Comparison of ENCODE assay signal across 14 cellular contexts in genomic region chr5:151739395-151739794, GRCh38. TPM values are rescaled to one million over a fixed set of nuclear protein-coding genes. Genes with fewer than 3 reads are reported as not detected.
A peak's percentile ranks its signal among the peaks of the same experiment; 100 is the strongest.
DNase-seq lines count a peak whose midpoint lies in the region; ATAC-seq and TF ChIP-seq lines count a peak whose summit lies in the region.
"Had no signal": no experiment of that assay in that cellular context is flagged by ENCODE, and none has a peak within 500 bp of the region (broad histone marks: within the 10 kb centered on the region; RNA-seq: fewer than 3 reads in every experiment).

No MANE protein-coding gene starts in this region.

- H3K27me3 ChIP-seq in SK-N-SH (ENCODE audit: insufficient read depth): no peaks in the 10 kb centered on the region
- no peaks in the 10 kb centered on the region for H3K27me3 ChIP-seq in trophoblast cell (ENCODE audit: insufficient read depth, low read length)
- H3K27me3 ChIP-seq in A673 (replicated peaks; ENCODE audit: insufficient read depth, low read depth, low read length, poor library complexity): no peaks in the 10 kb centered on the region

- no peak for TF ChIP-seq RAD21 in SK-N-SH (IDR thresholded peaks at IDR 0.05; ENCODE audit: low read length)

- no peak overlapping the region for H3K23ac ChIP-seq in trophoblast cell (ENCODE audit: low read length)

- H3K4me1 ChIP-seq in SK-N-SH (ENCODE audit: control insufficient read depth in 1 of 2, insufficient read depth in 2 of 2, low read depth in 1 of 2, low read length in 1 of 2): peaks cover 16 to 32% of the 10 kb centered on the region in 2 experiments; a peak in 3 of 4 replicates
- H3K4me1 ChIP-seq in trophoblast cell (ENCODE audit: control insufficient read depth in 1 of 2, insufficient read depth in 2 of 2, low read length in 2 of 2): peaks cover 14 to 16% of the 10 kb centered on the region in 2 experiments
- peaks cover 14% of the 10 kb centered on the region for H3K4me1 ChIP-seq in A673 (ENCODE audit: insufficient read depth, low read length, poor library complexity, severe bottlenecking)

- peak overlapping the region; percentile 87 to 100 for H3K27ac ChIP-seq in SK-N-SH (ENCODE audit: low read depth in 2 of 2, low read length in 1 of 2)
- H3K27ac ChIP-seq in trophoblast cell (ENCODE audit: low read depth, low read length): peak overlapping the region; percentile 88
- no peak overlapping the region for H3K27ac ChIP-seq in A673 (ENCODE audit: low read depth, low read length, poor library complexity, severe bottlenecking)

- H3K9me3 ChIP-seq in SK-N-SH (no peaks in the 10 kb centered on the region), trophoblast cell (ENCODE audit: insufficient read depth, low read depth, low read length) (no peaks in the 10 kb centered on the region), A673 (ENCODE audit: low read depth, low read length, poor library complexity, severe bottlenecking) (no peaks in the 10 kb centered on the region)

- ATAC-seq in GM18519 (IDR thresholded peaks at IDR 0.05; ENCODE audit: low FRiP score, unreplicated experiment): no peak

- peaks cover 56% of the 10 kb centered on the region for H3F3A ChIP-seq in SK-N-SH (replicated peaks; ENCODE audit: insufficient read depth)

- H2AFZ ChIP-seq in SK-N-SH (ENCODE audit: low read depth): no peak overlapping the region
- no peak overlapping the region for H2AFZ ChIP-seq in trophoblast cell (ENCODE audit: insufficient read depth, low read length, poor library complexity)

- peak overlapping the region; percentile 72 for H3K4me2 ChIP-seq in SK-N-SH
- no peak overlapping the region for H3K4me2 ChIP-seq in trophoblast cell (ENCODE audit: low read length)

- no peaks in the 10 kb centered on the region for H4K20me1 ChIP-seq in SK-N-SH (ENCODE audit: insufficient read depth)

- H2BK120ac ChIP-seq in trophoblast cell (ENCODE audit: insufficient read depth, low read length, poor library complexity): peak overlapping the region; percentile 65

- no peak for TF ChIP-seq EP300 in SK-N-SH (IDR thresholded peaks at IDR 0.05; ENCODE audit: borderline replicate concordance in 1 of 2, low read depth in 1 of 2, low read length in 1 of 2)

- BruUV-seq in A673 (replicated peaks; lab: Mats Ljungman, UMichigan): no TSS peak

- H3K36me3 ChIP-seq in SK-N-SH (replicated peaks in 1 of 2; ENCODE audit: control insufficient read depth in 1 of 2, insufficient read depth in 2 of 2, low read length in 1 of 2) (peaks cover 3 to 11% of the 10 kb centered on the region in 2 experiments), trophoblast cell (ENCODE audit: control insufficient read depth in 1 of 2, insufficient read depth in 2 of 2, low read length in 2 of 2) (peaks cover 0 to 3% of the 10 kb centered on the region in 2 experiments), A673 (ENCODE audit: insufficient read depth, low read length, poor library complexity, severe bottlenecking) (peaks cover 3% of the 10 kb centered on the region)

- H3K9me2 ChIP-seq in SK-N-SH: no peaks in the 10 kb centered on the region

- H2BK12ac ChIP-seq in trophoblast cell (ENCODE audit: low read length): peak overlapping the region; percentile 53

- WGBS in SK-N-SH (ENCODE audit: low lambda C conversion rate): 88% methylated on average over 1 of the region's 2 CpGs
- WGBS in trophoblast cell (ENCODE audit: extremely low coverage, insufficient coverage, insufficient read length): no CpG with 5 or more reads among the region's 2 CpGs

- intact Hi-C loops in A673 (cut with micrococcal nuclease; ENCODE audit: unreplicated experiment): no loop called here

- POLR2A ChIA-PET in SK-N-SH (lab: Yijun Ruan, JAX): interaction anchor here (0.7 to 1.0 kb wide), 3 partner anchors 45 to 79 kb away, joined by 3 to 4 read pairs (median 4); no protein-coding TSS in a partner anchor
- POLR2A ChIA-PET in A673 (lab: Charles Lee; ENCODE audit: low non-redundant PET): no interaction called here

- no peak overlapping the region for H3K18ac ChIP-seq in trophoblast cell (ENCODE audit: low read length)

- H3K4ac ChIP-seq in trophoblast cell (ENCODE audit: low read depth, low read length): peak overlapping the region; percentile 5

- H4K8ac ChIP-seq in trophoblast cell (ENCODE audit: low read depth, low read length): no peak overlapping the region

- peak overlapping the region; percentile 25 for H2AK5ac ChIP-seq in trophoblast cell (ENCODE audit: low read length)

- no peak overlapping the region for H3K14ac ChIP-seq in trophoblast cell (ENCODE audit: low read length)

- CTCF ChIA-PET in SK-N-SH (lab: Yijun Ruan, JAX) (interaction anchor here (0.7 to 17.0 kb wide), 24 partner anchors 8 to 355 kb away, joined by 3 to 375 read pairs (median 8); partner anchors contain the start of genes ATOX1, G3BP1 and SLC36A1), A673 (lab: Charles Lee) (interaction anchor here (2.3 to 3.3 kb wide), 2 partner anchors 81 to 87 kb away, joined by 12 to 42 read pairs; no protein-coding TSS in a partner anchor)

- H3K79me1 ChIP-seq in trophoblast cell (ENCODE audit: low read length): peaks cover 12% of the 10 kb centered on the region

- H3K9ac ChIP-seq in SK-N-SH (peak overlapping the region; percentile 82), trophoblast cell (ENCODE audit: low read length) (no peak overlapping the region)

- H3K79me2 ChIP-seq in SK-N-SH (ENCODE audit: insufficient read depth) (peaks cover 5% of the 10 kb centered on the region), trophoblast cell (ENCODE audit: control insufficient read depth, insufficient read depth, low read length, poor library complexity) (no peaks in the 10 kb centered on the region)

- TF ChIP-seq CTCF in AG09309 (IDR thresholded peaks at IDR 0.05; ENCODE audit: control insufficient read depth, insufficient read depth, low read depth, low read length, missing control alignments) (peak; percentile 16), SK-N-SH (IDR thresholded peaks at IDR 0.05) (peak; percentile 27), fibroblast of mammary gland (conservative IDR thresholded peaks at IDR 0.05; ENCODE audit: control insufficient read depth, insufficient read depth, low read depth, low read length) (peak; percentile 1), A673 (conservative IDR thresholded peaks at IDR 0.05; ENCODE audit: low read depth, low read length) (no peak)

- no peak overlapping the region for H4K12ac ChIP-seq in trophoblast cell (ENCODE audit: low read depth, low read length)

- H3K4me3 ChIP-seq in AG09309 (ENCODE audit: control insufficient read depth, low read depth, low read length): no peak overlapping the region
- peak overlapping the region in 1 of 2 experiments; percentile 51; a peak in 1 of 4 replicates for H3K4me3 ChIP-seq in SK-N-SH (ENCODE audit: low read depth in 2 of 2, low read length in 1 of 2)
- H3K4me3 ChIP-seq in fibroblast of mammary gland (ENCODE audit: control insufficient read depth, low read depth, low read length): no peak overlapping the region
- H3K4me3 ChIP-seq in trophoblast cell (ENCODE audit: low read depth, low read length): no peak overlapping the region
- no peak overlapping the region for H3K4me3 ChIP-seq in A673 (ENCODE audit: low read depth, low read length, poor library complexity, severe bottlenecking)

- DNase-seq in AG09309 (ENCODE audit: low read depth): no peak
- DNase-seq in SK-N-SH: peak; percentile 47
- no peak for DNase-seq in fibroblast of mammary gland (ENCODE audit: low read depth)
- DNase-seq in trophoblast cell: no peak
- no peak for DNase-seq in retina
- DNase-seq in A673 (ENCODE audit: low spot score): no peak
- DNase-seq in NCI-H1694 treated with DMSO at 0.1 percent for 48 hours (lab: John Stamatoyannopoulos, UW): no peak
- DNase-seq: activated CD4-positive, alpha-beta T cell treated with anti-CD3 and anti-CD28 coated beads, Interleukin-2, amount 10 ng/mL, durations not matched to agents 7 days and 5 days; activated effector memory CD4-positive, alpha-beta T cell treated with anti-CD3 and anti-CD28 coated beads, Interleukin-2, amount 50 U/mL, for 16 hours; left cardiac atrium; NCI-H1105 treated with DMSO at 0.1 percent for 48 hours; NCI-H69; posterior cingulate gyrus had no signal

- H2BK5ac ChIP-seq in trophoblast cell (ENCODE audit: low read depth, low read length, poor library complexity): peak overlapping the region; percentile 17

- H4K91ac ChIP-seq in trophoblast cell (ENCODE audit: low read depth, low read length): peak overlapping the region; percentile 67

TF ChIP-seq in SK-N-SH, 30 proteins besides CTCF, POLR2A, EP300 and RAD21:
- TF ChIP-seq SIN3A (IDR thresholded peaks at IDR 0.05; ENCODE audit: borderline replicate concordance, low read depth, low read length) (no peak), YY1 (IDR thresholded peaks at IDR 0.05; ENCODE audit: low read depth) (no peak), GABPA (IDR thresholded peaks at IDR 0.05; ENCODE audit: low read depth) (no peak), NFIC (IDR thresholded peaks at IDR 0.05; ENCODE audit: borderline replicate concordance) (no peak), TCF12 (IDR thresholded peaks at IDR 0.05) (no peak), PBX3 (IDR thresholded peaks at IDR 0.05) (no peak)

RNA-seq across cellular contexts. Expression of gene ATOX1, which starts 19.0 kb away (rescaled TPM):
- 344 and 497 TPM in 2 replicates for polyA plus RNA-seq in SK-N-SH (2012; rRNA removed)
- polyA plus RNA-seq in SK-N-SH (2012; cell fraction: cytosol; rRNA removed): 405 and 434 TPM in 2 replicates
- polyA plus RNA-seq in SK-N-SH (2012; cell fraction: nucleus; rRNA removed): 101 and 168 TPM in 2 replicates
- polyA plus RNA-seq in trophoblast cell (2013): 225 and 237 TPM in 2 replicates
- 65.6 and 72.2 TPM in 2 replicates for total RNA-seq in A673 (2021)

RNA-seq across cellular contexts. Expression of gene G3BP1, which starts 32.4 kb away (rescaled TPM):
- polyA plus RNA-seq in SK-N-SH (2012; rRNA removed): 21.7 and 25.1 TPM in 2 replicates
- 28.6 and 28.8 TPM in 2 replicates for polyA plus RNA-seq in SK-N-SH (2012; cell fraction: cytosol; rRNA removed)
- 17.3 and 24.7 TPM in 2 replicates for polyA plus RNA-seq in SK-N-SH (2012; cell fraction: nucleus; rRNA removed)
- polyA plus RNA-seq in trophoblast cell (2013): 86.3 and 87.7 TPM in 2 replicates
- total RNA-seq in A673 (2021): 296 and 317 TPM in 2 replicates

RNA-seq across cellular contexts. Expression of gene SPARC, which starts 52.7 kb away (rescaled TPM):
- 987 and 1,115 TPM in 2 replicates for polyA plus RNA-seq in SK-N-SH (2012; rRNA removed)
- polyA plus RNA-seq in SK-N-SH (2012; cell fraction: cytosol; rRNA removed): 736 and 811 TPM in 2 replicates
- 900 and 1,030 TPM in 2 replicates for polyA plus RNA-seq in SK-N-SH (2012; cell fraction: nucleus; rRNA removed)
- 1,673 and 1,689 TPM in 2 replicates for polyA plus RNA-seq in trophoblast cell (2013)
- total RNA-seq in A673 (2021): 268 and 339 TPM in 2 replicates
